ENCODE assay signal across 12 cellular contexts in genomic region chr7:17062433-17063383, GRCh38.
DNase-seq lines count a peak whose midpoint lies in the region; ATAC-seq, FAIRE-seq and TF ChIP-seq lines count a peak whose summit lies in the region.
"Had no signal": no experiment of that assay in that cellular context is flagged by ENCODE, and none has a peak within 500 bp of the region (broad histone marks: within the 10 kb centered on the region; RNA-seq: fewer than 3 reads in every experiment).

No MANE protein-coding gene starts in this region.

- no peak overlapping the region for H3K9ac ChIP-seq in GM12878 (ENCODE audit: control insufficient read depth, insufficient read depth, low read length)
- no peak overlapping the region for H3K9ac ChIP-seq in neural progenitor cell

- H4K20me1 ChIP-seq in GM12878 (ENCODE audit: control insufficient read depth, insufficient read depth) (no peaks in the 10 kb centered on the region), neural progenitor cell (ENCODE audit: low read depth) (no peaks in the 10 kb centered on the region)

- H3K36me3 Mint-ChIP-seq in neural progenitor cell, result no peaks in the 10 kb centered on the region

- no peak overlapping the region for H3K27ac Mint-ChIP-seq in neural progenitor cell

- in situ Hi-C loops in GM12878 (cut with MboI), result no loop called here

- 21% methylated on average over 4 of the region's 4 CpGs for WGBS in GM12878 (ENCODE audit: insufficient coverage, insufficient replicate concordance, low lambda C conversion rate, missing lambda C conversion rate)
- 78 to 86% (median 81%) methylated on average over 4 of the region's 4 CpGs for WGBS in adrenal gland, 4 donors

- H3K36me3 ChIP-seq in GM12878 (ENCODE audit: control insufficient read depth in 2 of 2, insufficient read depth in 2 of 2, low read length in 1 of 2), result no peaks in the 10 kb centered on the region
- H3K36me3 ChIP-seq in neural progenitor cell, result no peaks in the 10 kb centered on the region
- H3K36me3 ChIP-seq in adrenal gland (replicated peaks in 1 of 2), result no peaks in the 10 kb centered on the region
- H3K36me3 ChIP-seq: gastrocnemius medialis had no signal

- intact Hi-C loops in GM12878 (cut with micrococcal nuclease; ENCODE audit: unreplicated experiment), result loop anchor here (2.0 to 5.0 kb wide), 2 partner anchors 95 to 240 kb away; no protein-coding TSS in a partner anchor
- intact Hi-C loops in adrenal gland (cut with DNase I), result no loop called here

- no peaks in the 10 kb centered on the region for H3K79me2 ChIP-seq in GM12878 (ENCODE audit: control insufficient read depth, insufficient read depth, low read length)
- no peaks in the 10 kb centered on the region for H3K79me2 ChIP-seq in neural progenitor cell (ENCODE audit: low read depth)

- peaks cover 7% of the 10 kb centered on the region for H3K9me3 Mint-ChIP-seq in neural progenitor cell

- ATAC-seq in HG03520 (IDR thresholded peaks at IDR 0.05; ENCODE audit: unreplicated experiment) (peak; percentile 34), GM12878 (peak; percentile 65), GM21367 (IDR thresholded peaks at IDR 0.05; ENCODE audit: unreplicated experiment) (no peak)
- ATAC-seq: gastrocnemius medialis had no signal

- RAD21 ChIA-PET in GM12878 (lab: Charles Lee; ENCODE audit: unreplicated experiment), result interaction anchor here (0.6 to 5.3 kb wide), 21 partner anchors 48 to 463 kb away, joined by 3 to 57 read pairs (median 5); partner anchors contain the start of gene AHR

- H3K4me2 ChIP-seq in GM12878 (ENCODE audit: control insufficient read depth, insufficient read depth), result 0 out of 2 replicates have a peak overlapping the region, but pooled peaks have one; percentile 1
- H3K4me2 ChIP-seq in neural progenitor cell, result no peak overlapping the region

- H3K9me3 ChIP-seq in GM12878 (replicated peaks; ENCODE audit: control insufficient read depth, insufficient read depth, low read length), result no peaks in the 10 kb centered on the region
- H3K9me3 ChIP-seq in neural progenitor cell (ENCODE audit: low read depth), result no peaks in the 10 kb centered on the region
- no peaks in the 10 kb centered on the region for H3K9me3 ChIP-seq in adrenal gland (replicated peaks in 1 of 3)
- H3K9me3 ChIP-seq: gastrocnemius medialis had no signal

- TF ChIP-seq CTCF in GM12878 (IDR thresholded peaks at IDR 0.05 in 2 of 3, conservative IDR thresholded peaks at IDR 0.05 in 1 of 3; ENCODE audit: control insufficient read depth in 2 of 3, extremely low read depth in 1 of 3, insufficient read depth in 1 of 3, low read depth in 3 of 3, low read length in 3 of 3) (peak in 2 of 3 experiments; percentile 4 to 8; a peak in 2 of 6 replicates), neural progenitor cell (IDR thresholded peaks at IDR 0.05) (peak; percentile 10), adrenal gland (IDR thresholded peaks at IDR 0.05) (peak in 1 of 6 experiments; percentile 14)

- peaks cover 3% of the 10 kb centered on the region for H3K27me3 Mint-ChIP-seq in neural progenitor cell (ENCODE audit: insufficient read depth, low read depth)

- TF ChIP-seq POLR2A in GM12878 (IDR thresholded peaks at IDR 0.05; ENCODE audit: low read depth, low read length), result no peak
- TF ChIP-seq POLR2A in adrenal gland (IDR thresholded peaks at IDR 0.05), result no peak

- DNase-seq in NCI-H1105 treated with DMSO at 0.1 percent for 48 hours (lab: John Stamatoyannopoulos, UW) (peak; percentile 4), NCI-H1105 (lab: John Stamatoyannopoulos, UW) (no peak), GM12878 (ENCODE audit: low read depth, low spot score) (no peak), neural progenitor cell (ENCODE audit: low spot score) (no peak), mesenteric fat pad (ENCODE audit: low spot score) (no peak), adrenal gland (no peak)
- DNase-seq: activated CD4-positive, alpha-beta T cell treated with anti-CD3 and anti-CD28 coated beads for 4 hours; gastrocnemius medialis; NCI-H1048; stimulated activated naive CD4-positive, alpha-beta T cell treated with Interleukin-2 at 50 U/mL for 16 hours had no signal

- TF ChIP-seq RAD21 in GM12878 (IDR thresholded peaks at IDR 0.05; ENCODE audit: insufficient read depth, low read depth, low read length), result peak; percentile 31; the same call in 1 of the 2 replicates

- H3K27me3 ChIP-seq in GM12878 (replicated peaks in 1 of 2; ENCODE audit: control insufficient read depth in 2 of 2, insufficient read depth in 2 of 2, low read length in 1 of 2) (no peaks in the 10 kb centered on the region), neural progenitor cell (no peaks in the 10 kb centered on the region), adrenal gland (no peaks in the 10 kb centered on the region)
- H3K27me3 ChIP-seq: gastrocnemius medialis had no signal

- no TSS peak for BruUV-seq in GM12878 (replicated peaks; lab: Mats Ljungman, UMichigan)

- H2AFZ ChIP-seq in GM12878 (ENCODE audit: control insufficient read depth, low read depth, low read length) (no peak overlapping the region; the same call in 1 of the 2 replicates), neural progenitor cell (replicated peaks) (peak overlapping the region; percentile 29)

- H3K4me1 Mint-ChIP-seq in neural progenitor cell, result no peaks in the 10 kb centered on the region

- H3K4me1 ChIP-seq in GM12878 (ENCODE audit: control insufficient read depth, insufficient read depth, low read length) (no peaks in the 10 kb centered on the region), neural progenitor cell (no peaks in the 10 kb centered on the region), adrenal gland (replicated peaks in 1 of 2) (no peaks in the 10 kb centered on the region)
- H3K4me1 ChIP-seq: gastrocnemius medialis had no signal

- TF ChIP-seq EP300 in GM12878 (IDR thresholded peaks at IDR 0.05; ENCODE audit: borderline replicate concordance in 1 of 2, control insufficient read depth in 1 of 2, low read depth in 2 of 2, low read length in 2 of 2), result no peak

- SMC1A ChIA-PET in GM12878 (lab: Charles Lee; ENCODE audit: uncharacterized antibody, unreplicated experiment), result interaction anchor here (0.6 to 5.5 kb wide), 31 partner anchors 9 to 482 kb away, joined by 3 to 61 read pairs (median 4); partner anchors contain the start of gene AHR

- POLR2A ChIA-PET in GM12878 (lab: Charles Lee), result interaction anchor here (1.2 kb wide), 1 partner anchor 8 kb away, joined by 3 read pairs; no protein-coding TSS in a partner anchor

- CTCF ChIA-PET in GM12878 (lab: Yijun Ruan, JAX), result interaction anchor here (0.6 to 4.8 kb wide), 22 partner anchors 13 to 468 kb away, joined by 3 to 54 read pairs (median 4); partner anchors contain the start of gene AHR

- no peaks in the 10 kb centered on the region for H3F3A ChIP-seq in neural progenitor cell (ENCODE audit: low read depth)

- no peak for FAIRE-seq in GM12878 (lab: Jason Lieb, UNC)

- H3K4me3 ChIP-seq in GM12878 (no peak overlapping the region), neural progenitor cell (no peak overlapping the region), adrenal gland (no peak overlapping the region)
- H3K4me3 ChIP-seq: gastrocnemius medialis had no signal

- H3K27ac ChIP-seq in GM12878 (ENCODE audit: control insufficient read depth, insufficient read depth) (no peak overlapping the region), neural progenitor cell (no peak overlapping the region), adrenal gland (no peak overlapping the region)
- H3K27ac ChIP-seq: gastrocnemius medialis had no signal

- no peak overlapping the region for H3K4me3 Mint-ChIP-seq in neural progenitor cell

TF ChIP-seq in GM12878, 131 proteins besides CTCF, POLR2A, EP300 and RAD21:
- TF ChIP-seq SMC3 (IDR thresholded peaks at IDR 0.05; ENCODE audit: borderline replicate concordance, low read length) (0 out of 2 replicates have a peak, but pooled peaks have one; percentile 3), RAD51 (IDR thresholded peaks at IDR 0.05) (0 out of 2 replicates have a peak, but pooled peaks have one; percentile 41), CBFB (IDR thresholded peaks at IDR 0.05; ENCODE audit: low read depth) (no peak), KAT2A (conservative IDR thresholded peaks at IDR 0.05; ENCODE audit: control insufficient read depth, low read depth, low read length) (no peak)
